In genomic region chr1:208241541-208241940, GRCh38 we compare ENCODE assay signal across 2 cellular contexts.
TF ChIP-seq lines count a peak whose summit lies in the region.

No MANE protein-coding gene starts in this region.

TF ChIP-seq in HepG2, 621 proteins besides CTCF, POLR2A, EP300 and RAD21 (continued from another document and continues in another):
- TF ChIP-seq, protein P1, sequence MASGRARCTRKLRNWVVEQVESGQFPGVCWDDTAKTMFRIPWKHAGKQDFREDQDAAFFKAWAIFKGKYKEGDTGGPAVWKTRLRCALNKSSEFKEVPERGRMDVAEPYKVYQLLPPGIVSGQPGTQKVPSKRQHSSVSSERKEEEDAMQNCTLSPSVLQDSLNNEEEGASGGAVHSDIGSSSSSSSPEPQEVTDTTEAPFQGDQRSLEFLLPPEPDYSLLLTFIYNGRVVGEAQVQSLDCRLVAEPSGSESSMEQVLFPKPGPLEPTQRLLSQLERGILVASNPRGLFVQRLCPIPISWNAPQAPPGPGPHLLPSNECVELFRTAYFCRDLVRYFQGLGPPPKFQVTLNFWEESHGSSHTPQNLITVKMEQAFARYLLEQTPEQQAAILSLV (CRISPR knock-in tag; IDR thresholded peaks at IDR 0.05; ENCODE audit: borderline replicate concordance) = no peak
- TF ChIP-seq CEBPG (CRISPR knock-in tag; IDR thresholded peaks at IDR 0.05) (no peak), HNF4A (CRISPR knock-in tag; IDR thresholded peaks at IDR 0.05) (no peak), ZSCAN20 (CRISPR knock-in tag; IDR thresholded peaks at IDR 0.05; ENCODE audit: borderline replicate concordance) (no peak), TERF1 (CRISPR knock-in tag; IDR thresholded peaks at IDR 0.05) (no peak), ETV5 (CRISPR knock-in tag; IDR thresholded peaks at IDR 0.05; ENCODE audit: borderline replicate concordance) (no peak)
- TF ChIP-seq, protein P2, sequence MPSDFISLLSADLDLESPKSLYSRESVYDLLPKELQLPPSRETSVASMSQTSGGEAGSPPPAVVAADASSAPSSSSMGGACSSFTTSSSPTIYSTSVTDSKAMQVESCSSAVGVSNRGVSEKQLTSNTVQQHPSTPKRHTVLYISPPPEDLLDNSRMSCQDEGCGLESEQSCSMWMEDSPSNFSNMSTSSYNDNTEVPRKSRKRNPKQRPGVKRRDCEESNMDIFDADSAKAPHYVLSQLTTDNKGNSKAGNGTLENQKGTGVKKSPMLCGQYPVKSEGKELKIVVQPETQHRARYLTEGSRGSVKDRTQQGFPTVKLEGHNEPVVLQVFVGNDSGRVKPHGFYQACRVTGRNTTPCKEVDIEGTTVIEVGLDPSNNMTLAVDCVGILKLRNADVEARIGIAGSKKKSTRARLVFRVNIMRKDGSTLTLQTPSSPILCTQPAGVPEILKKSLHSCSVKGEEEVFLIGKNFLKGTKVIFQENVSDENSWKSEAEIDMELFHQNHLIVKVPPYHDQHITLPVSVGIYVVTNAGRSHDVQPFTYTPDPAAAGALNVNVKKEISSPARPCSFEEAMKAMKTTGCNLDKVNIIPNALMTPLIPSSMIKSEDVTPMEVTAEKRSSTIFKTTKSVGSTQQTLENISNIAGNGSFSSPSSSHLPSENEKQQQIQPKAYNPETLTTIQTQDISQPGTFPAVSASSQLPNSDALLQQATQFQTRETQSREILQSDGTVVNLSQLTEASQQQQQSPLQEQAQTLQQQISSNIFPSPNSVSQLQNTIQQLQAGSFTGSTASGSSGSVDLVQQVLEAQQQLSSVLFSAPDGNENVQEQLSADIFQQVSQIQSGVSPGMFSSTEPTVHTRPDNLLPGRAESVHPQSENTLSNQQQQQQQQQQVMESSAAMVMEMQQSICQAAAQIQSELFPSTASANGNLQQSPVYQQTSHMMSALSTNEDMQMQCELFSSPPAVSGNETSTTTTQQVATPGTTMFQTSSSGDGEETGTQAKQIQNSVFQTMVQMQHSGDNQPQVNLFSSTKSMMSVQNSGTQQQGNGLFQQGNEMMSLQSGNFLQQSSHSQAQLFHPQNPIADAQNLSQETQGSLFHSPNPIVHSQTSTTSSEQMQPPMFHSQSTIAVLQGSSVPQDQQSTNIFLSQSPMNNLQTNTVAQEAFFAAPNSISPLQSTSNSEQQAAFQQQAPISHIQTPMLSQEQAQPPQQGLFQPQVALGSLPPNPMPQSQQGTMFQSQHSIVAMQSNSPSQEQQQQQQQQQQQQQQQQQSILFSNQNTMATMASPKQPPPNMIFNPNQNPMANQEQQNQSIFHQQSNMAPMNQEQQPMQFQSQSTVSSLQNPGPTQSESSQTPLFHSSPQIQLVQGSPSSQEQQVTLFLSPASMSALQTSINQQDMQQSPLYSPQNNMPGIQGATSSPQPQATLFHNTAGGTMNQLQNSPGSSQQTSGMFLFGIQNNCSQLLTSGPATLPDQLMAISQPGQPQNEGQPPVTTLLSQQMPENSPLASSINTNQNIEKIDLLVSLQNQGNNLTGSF (CRISPR knock-in tag; IDR thresholded peaks at IDR 0.05) = no peak
- TF ChIP-seq, protein P3, sequence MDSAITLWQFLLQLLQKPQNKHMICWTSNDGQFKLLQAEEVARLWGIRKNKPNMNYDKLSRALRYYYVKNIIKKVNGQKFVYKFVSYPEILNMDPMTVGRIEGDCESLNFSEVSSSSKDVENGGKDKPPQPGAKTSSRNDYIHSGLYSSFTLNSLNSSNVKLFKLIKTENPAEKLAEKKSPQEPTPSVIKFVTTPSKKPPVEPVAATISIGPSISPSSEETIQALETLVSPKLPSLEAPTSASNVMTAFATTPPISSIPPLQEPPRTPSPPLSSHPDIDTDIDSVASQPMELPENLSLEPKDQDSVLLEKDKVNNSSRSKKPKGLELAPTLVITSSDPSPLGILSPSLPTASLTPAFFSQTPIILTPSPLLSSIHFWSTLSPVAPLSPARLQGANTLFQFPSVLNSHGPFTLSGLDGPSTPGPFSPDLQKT (CRISPR knock-in tag; IDR thresholded peaks at IDR 0.05; ENCODE audit: borderline replicate concordance) = no peak
- TF ChIP-seq, protein P4, sequence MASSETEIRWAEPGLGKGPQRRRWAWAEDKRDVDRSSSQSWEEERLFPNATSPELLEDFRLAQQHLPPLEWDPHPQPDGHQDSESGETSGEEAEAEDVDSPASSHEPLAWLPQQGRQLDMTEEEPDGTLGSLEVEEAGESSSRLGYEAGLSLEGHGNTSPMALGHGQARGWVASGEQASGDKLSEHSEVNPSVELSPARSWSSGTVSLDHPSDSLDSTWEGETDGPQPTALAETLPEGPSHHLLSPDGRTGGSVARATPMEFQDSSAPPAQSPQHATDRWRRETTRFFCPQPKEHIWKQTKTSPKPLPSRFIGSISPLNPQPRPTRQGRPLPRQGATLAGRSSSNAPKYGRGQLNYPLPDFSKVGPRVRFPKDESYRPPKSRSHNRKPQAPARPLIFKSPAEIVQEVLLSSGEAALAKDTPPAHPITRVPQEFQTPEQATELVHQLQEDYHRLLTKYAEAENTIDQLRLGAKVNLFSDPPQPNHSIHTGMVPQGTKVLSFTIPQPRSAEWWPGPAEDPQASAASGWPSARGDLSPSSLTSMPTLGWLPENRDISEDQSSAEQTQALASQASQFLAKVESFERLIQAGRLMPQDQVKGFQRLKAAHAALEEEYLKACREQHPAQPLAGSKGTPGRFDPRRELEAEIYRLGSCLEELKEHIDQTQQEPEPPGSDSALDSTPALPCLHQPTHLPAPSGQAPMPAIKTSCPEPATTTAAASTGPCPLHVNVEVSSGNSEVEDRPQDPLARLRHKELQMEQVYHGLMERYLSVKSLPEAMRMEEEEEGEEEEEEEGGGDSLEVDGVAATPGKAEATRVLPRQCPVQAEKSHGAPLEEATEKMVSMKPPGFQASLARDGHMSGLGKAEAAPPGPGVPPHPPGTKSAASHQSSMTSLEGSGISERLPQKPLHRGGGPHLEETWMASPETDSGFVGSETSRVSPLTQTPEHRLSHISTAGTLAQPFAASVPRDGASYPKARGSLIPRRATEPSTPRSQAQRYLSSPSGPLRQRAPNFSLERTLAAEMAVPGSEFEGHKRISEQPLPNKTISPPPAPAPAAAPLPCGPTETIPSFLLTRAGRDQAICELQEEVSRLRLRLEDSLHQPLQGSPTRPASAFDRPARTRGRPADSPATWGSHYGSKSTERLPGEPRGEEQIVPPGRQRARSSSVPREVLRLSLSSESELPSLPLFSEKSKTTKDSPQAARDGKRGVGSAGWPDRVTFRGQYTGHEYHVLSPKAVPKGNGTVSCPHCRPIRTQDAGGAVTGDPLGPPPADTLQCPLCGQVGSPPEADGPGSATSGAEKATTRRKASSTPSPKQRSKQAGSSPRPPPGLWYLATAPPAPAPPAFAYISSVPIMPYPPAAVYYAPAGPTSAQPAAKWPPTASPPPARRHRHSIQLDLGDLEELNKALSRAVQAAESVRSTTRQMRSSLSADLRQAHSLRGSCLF (CRISPR knock-in tag; IDR thresholded peaks at IDR 0.05; ENCODE audit: borderline replicate concordance) = no peak

TF ChIP-seq in neural cell, 6 proteins besides CTCF, POLR2A, EP300 and RAD21 (continued from another document):
- TF ChIP-seq, protein P5, sequence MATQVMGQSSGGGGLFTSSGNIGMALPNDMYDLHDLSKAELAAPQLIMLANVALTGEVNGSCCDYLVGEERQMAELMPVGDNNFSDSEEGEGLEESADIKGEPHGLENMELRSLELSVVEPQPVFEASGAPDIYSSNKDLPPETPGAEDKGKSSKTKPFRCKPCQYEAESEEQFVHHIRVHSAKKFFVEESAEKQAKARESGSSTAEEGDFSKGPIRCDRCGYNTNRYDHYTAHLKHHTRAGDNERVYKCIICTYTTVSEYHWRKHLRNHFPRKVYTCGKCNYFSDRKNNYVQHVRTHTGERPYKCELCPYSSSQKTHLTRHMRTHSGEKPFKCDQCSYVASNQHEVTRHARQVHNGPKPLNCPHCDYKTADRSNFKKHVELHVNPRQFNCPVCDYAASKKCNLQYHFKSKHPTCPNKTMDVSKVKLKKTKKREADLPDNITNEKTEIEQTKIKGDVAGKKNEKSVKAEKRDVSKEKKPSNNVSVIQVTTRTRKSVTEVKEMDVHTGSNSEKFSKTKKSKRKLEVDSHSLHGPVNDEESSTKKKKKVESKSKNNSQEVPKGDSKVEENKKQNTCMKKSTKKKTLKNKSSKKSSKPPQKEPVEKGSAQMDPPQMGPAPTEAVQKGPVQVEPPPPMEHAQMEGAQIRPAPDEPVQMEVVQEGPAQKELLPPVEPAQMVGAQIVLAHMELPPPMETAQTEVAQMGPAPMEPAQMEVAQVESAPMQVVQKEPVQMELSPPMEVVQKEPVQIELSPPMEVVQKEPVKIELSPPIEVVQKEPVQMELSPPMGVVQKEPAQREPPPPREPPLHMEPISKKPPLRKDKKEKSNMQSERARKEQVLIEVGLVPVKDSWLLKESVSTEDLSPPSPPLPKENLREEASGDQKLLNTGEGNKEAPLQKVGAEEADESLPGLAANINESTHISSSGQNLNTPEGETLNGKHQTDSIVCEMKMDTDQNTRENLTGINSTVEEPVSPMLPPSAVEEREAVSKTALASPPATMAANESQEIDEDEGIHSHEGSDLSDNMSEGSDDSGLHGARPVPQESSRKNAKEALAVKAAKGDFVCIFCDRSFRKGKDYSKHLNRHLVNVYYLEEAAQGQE (IDR thresholded peaks at IDR 0.05; ENCODE audit: borderline replicate concordance) = no peak
- TF ChIP-seq SMC3 (conservative IDR thresholded peaks at IDR 0.05; ENCODE audit: poor library complexity) = no peak
